ENCODE assay signal across 25 cellular contexts in genomic region chr15:70793694-70794093, GRCh38. TPM values are rescaled to one million over a fixed set of nuclear protein-coding genes. Genes with fewer than 3 reads are reported as not detected.
DNase-seq lines count a peak whose midpoint lies in the region; FAIRE-seq and TF ChIP-seq lines count a peak whose summit lies in the region.
"Had no signal": no experiment of that assay in that cellular context is flagged by ENCODE, and none has a peak within 500 bp of the region (broad histone marks: within the 10 kb centered on the region; RNA-seq: fewer than 3 reads in every experiment).

No MANE protein-coding gene starts in this region.

- no peak overlapping the region for H3K4me3 ChIP-seq in astrocyte (ENCODE audit: insufficient read depth, low read depth, low read length)
- no peak overlapping the region for H3K4me3 ChIP-seq in mesodermal cell (ENCODE audit: extremely low read depth, insufficient read depth, low read length, poor library complexity, severe bottlenecking)
- no peak overlapping the region for H3K4me3 ChIP-seq in MM.1S (ENCODE audit: low read length)
- H3K4me3 ChIP-seq: GM23338, pancreas, right atrium auricular region, upper lobe of left lung had no signal

- H3K4me3 Mint-ChIP-seq in astrocyte (ENCODE audit: unreplicated experiment), result no peak overlapping the region
- H3K4me3 Mint-ChIP-seq: activated CD8-positive, alpha-beta T cell treated with anti-CD3 and anti-CD28 coated beads, Interleukin-2, amount 10 ng/mL, durations not matched to agents 7 days and 5 days; activated naive CD4-positive, alpha-beta T cell treated with anti-CD3 and anti-CD28 coated beads, Interleukin-2, amount 50 U/mL, for 24 hours; CD4-positive, CD25-positive, alpha-beta regulatory T cell; GM23338; nephron had no signal

- H3K9me3 ChIP-seq in astrocyte (ENCODE audit: insufficient read depth, low read depth, low read length) (no peaks in the 10 kb centered on the region), mesodermal cell (ENCODE audit: control insufficient read depth, low read length) (no peaks in the 10 kb centered on the region), MM.1S (replicated peaks; ENCODE audit: insufficient read depth, low read length) (no peaks in the 10 kb centered on the region)
- H3K9me3 ChIP-seq: pancreas, right atrium auricular region, upper lobe of left lung had no signal

- H3K79me2 ChIP-seq in astrocyte (ENCODE audit: insufficient read depth, low read length) (no peaks in the 10 kb centered on the region), MM.1S (ENCODE audit: low read length) (no peaks in the 10 kb centered on the region)

- H3F3A ChIP-seq in MM.1S (ENCODE audit: insufficient read depth, low read length), result no peaks in the 10 kb centered on the region

- H3K36me3 ChIP-seq in astrocyte (ENCODE audit: insufficient read depth, low read length), result no peaks in the 10 kb centered on the region
- H3K36me3 ChIP-seq in mesodermal cell (ENCODE audit: control insufficient read depth, insufficient read depth, low read length), result no peaks in the 10 kb centered on the region
- no peaks in the 10 kb centered on the region for H3K36me3 ChIP-seq in MM.1S (replicated peaks; ENCODE audit: insufficient read depth, low read length)
- H3K36me3 ChIP-seq: pancreas, right atrium auricular region, upper lobe of left lung had no signal

- peaks cover 61% of the 10 kb centered on the region for H3K4me1 ChIP-seq in astrocyte (ENCODE audit: insufficient read depth, low read length)
- peaks cover 50% of the 10 kb centered on the region for H3K4me1 ChIP-seq in mesodermal cell (ENCODE audit: control insufficient read depth, insufficient read depth, low read length, poor library complexity, severe bottlenecking)
- no peaks in the 10 kb centered on the region for H3K4me1 ChIP-seq in MM.1S (ENCODE audit: low read length)
- H3K4me1 ChIP-seq: pancreas, upper lobe of left lung had no signal

- H3K9ac ChIP-seq in astrocyte (ENCODE audit: low read length) (peak overlapping the region; percentile 88), MM.1S (ENCODE audit: low read length) (no peak overlapping the region)

- FAIRE-seq in astrocyte (lab: Jason Lieb, UNC) (no peak), urothelium cell line (lab: Jason Lieb, UNC) (peak; percentile 23)
- FAIRE-seq: GM18507, pancreas, RCC 7860 had no signal

- peak overlapping the region; percentile 100 for H3K27ac Mint-ChIP-seq in astrocyte (ENCODE audit: unreplicated experiment)
- H3K27ac Mint-ChIP-seq: activated CD8-positive, alpha-beta T cell treated with anti-CD3 and anti-CD28 coated beads, Interleukin-2, amount 10 ng/mL, durations not matched to agents 7 days and 5 days; activated naive CD4-positive, alpha-beta T cell treated with anti-CD3 and anti-CD28 coated beads, Interleukin-2, amount 50 U/mL, for 24 hours; activated T-helper 2 cell treated with anti-CD3 and anti-CD28 coated beads, Interferon-gamma antibody, Interleukin-2, Interleukin-4, amounts not matched to agents 10 μg/mL and 5 μg/mL and 100 μg/mL, durations not matched to agents 14 hours and 24 hours and 36 hours; CD4-positive, CD25-positive, alpha-beta regulatory T cell; GM23338 had no signal

- no peak for TF ChIP-seq CTCF in astrocyte (IDR thresholded peaks at IDR 0.05; ENCODE audit: insufficient read depth, low read depth, low read length)
- no peak for TF ChIP-seq CTCF in MM.1S (IDR thresholded peaks at IDR 0.05; ENCODE audit: low read length)

- H3K9me3 Mint-ChIP-seq in astrocyte (ENCODE audit: unreplicated experiment), result no peaks in the 10 kb centered on the region
- H3K9me3 Mint-ChIP-seq: activated naive CD4-positive, alpha-beta T cell treated with anti-CD3 and anti-CD28 coated beads, Interleukin-2, amount 50 U/mL, for 24 hours; activated T-helper 2 cell treated with anti-CD3 and anti-CD28 coated beads, Interferon-gamma antibody, Interleukin-2, Interleukin-4, amounts not matched to agents 10 μg/mL and 5 μg/mL and 100 μg/mL, durations not matched to agents 14 hours and 24 hours and 36 hours; CD4-positive, CD25-positive, alpha-beta regulatory T cell; GM23338; nephron had no signal

- H4K20me1 ChIP-seq in astrocyte (ENCODE audit: insufficient read depth, low read length) (no peaks in the 10 kb centered on the region), MM.1S (ENCODE audit: insufficient read depth, low read length) (no peaks in the 10 kb centered on the region)

- no peaks in the 10 kb centered on the region for H3K27me3 ChIP-seq in astrocyte (ENCODE audit: insufficient read depth, low read length)
- H3K27me3 ChIP-seq in MM.1S (replicated peaks; ENCODE audit: insufficient read depth, low read length), result no peaks in the 10 kb centered on the region
- H3K27me3 ChIP-seq: pancreas, right atrium auricular region, upper lobe of left lung had no signal

- H3K27ac ChIP-seq in astrocyte (ENCODE audit: low read depth, low read length) (peak overlapping the region; percentile 99), mesodermal cell (ENCODE audit: low read depth, low read length, severe bottlenecking) (peak overlapping the region; percentile 96), substantia nigra (ENCODE audit: low read depth, low read length, poor library complexity, severe bottlenecking) (no peak overlapping the region), MM.1S (ENCODE audit: low read length) (no peak overlapping the region)
- H3K27ac ChIP-seq: 22Rv1, pancreas had no signal

- H2AFZ ChIP-seq in astrocyte (ENCODE audit: low read depth, low read length) (no peak overlapping the region), MM.1S (ENCODE audit: low read length) (no peak overlapping the region)
- H2AFZ ChIP-seq: GM23338 had no signal

- H3K36me3 Mint-ChIP-seq in astrocyte (ENCODE audit: low read depth, unreplicated experiment), result no peaks in the 10 kb centered on the region
- H3K36me3 Mint-ChIP-seq: activated naive CD4-positive, alpha-beta T cell treated with anti-CD3 and anti-CD28 coated beads, Interleukin-2, amount 50 U/mL, for 24 hours; CD4-positive, CD25-positive, alpha-beta regulatory T cell had no signal

- 94 to 96% methylated on average over 2 to 5 of the region's 6 CpGs for WGBS in mesodermal cell (ENCODE audit: insufficient coverage in 2 of 2), 2 experiments

- peak; percentile 15 to 26 for DNase-seq in NCI-H524 (lab: John Stamatoyannopoulos, UW)
- no peak for DNase-seq in NCI-H524 treated with DMSO at 0.1 percent for 48 hours (lab: John Stamatoyannopoulos, UW)
- DNase-seq in astrocyte (ENCODE audit: low read depth), result no peak
- no peak for DNase-seq in urothelium cell line (ENCODE audit: low spot score)
- DNase-seq in substantia nigra (lab: John Stamatoyannopoulos, UW), result no peak
- DNase-seq in inferior parietal cortex (ENCODE audit: extremely low spot score), result no peak
- DNase-seq in MM.1S, result no peak
- DNase-seq: activated CD8-positive, alpha-beta T cell treated with anti-CD3 and anti-CD28 coated beads, Interleukin-2, amount 10 ng/mL, durations not matched to agents 7 days and 5 days; caudate nucleus; CD4-positive, CD25-positive, alpha-beta regulatory T cell; islet precursor cell; NCI-H1105 treated with DMSO at 0.1 percent for 48 hours; NCI-H2029 treated with DMSO at 0.1 percent for 48 hours; pancreas; stimulated activated CD4-positive, alpha-beta T cell treated with anti-CD3 and anti-CD28 coated beads, Interleukin-2, amount 100 ng/mL, for 48 hours; upper lobe of left lung had no signal

- no peaks in the 10 kb centered on the region for H3K9me2 ChIP-seq in MM.1S (replicated peaks; ENCODE audit: insufficient read depth, low read length)

- H3K4me2 ChIP-seq in astrocyte (ENCODE audit: low read length), result peak overlapping the region; percentile 81
- no peak overlapping the region for H3K4me2 ChIP-seq in MM.1S (ENCODE audit: low read depth, low read length)
- H3K4me2 ChIP-seq: GM23338 had no signal

- peaks cover 51% of the 10 kb centered on the region for H3K4me1 Mint-ChIP-seq in astrocyte (ENCODE audit: low read depth, unreplicated experiment)
- H3K4me1 Mint-ChIP-seq: activated naive CD4-positive, alpha-beta T cell treated with anti-CD3 and anti-CD28 coated beads, Interleukin-2, amount 50 U/mL, for 24 hours; CD4-positive, CD25-positive, alpha-beta regulatory T cell had no signal

- no peaks in the 10 kb centered on the region for H3K27me3 Mint-ChIP-seq in astrocyte (ENCODE audit: low read depth, unreplicated experiment)
- H3K27me3 Mint-ChIP-seq: activated naive CD4-positive, alpha-beta T cell treated with anti-CD3 and anti-CD28 coated beads, Interleukin-2, amount 50 U/mL, for 24 hours had no signal

RNA-seq across cellular contexts. Expression of gene UACA, which starts 30.3 kb away (rescaled TPM):
- total RNA-seq in astrocyte, result 168 and 200 TPM in 2 replicates
- polyA plus RNA-seq in mesodermal cell (2013, experiment 1 of 2), result 83.3 TPM
- 102 TPM for polyA plus RNA-seq in mesodermal cell (2013, experiment 2 of 2)
- total RNA-seq: CD4-positive, CD25-positive, alpha-beta regulatory T cell had no signal

Comparison
In these comparisons a context has a peak if more than half of its experiments do, and no peak if none do; other contexts are left out.
1. DNase-seq: peak in NCI-H524 (2 of 2); none in NCI-H524 treated with DMSO at 0.1 percent for 48 hours (single experiment), astrocyte (single experiment), urothelium cell line (single experiment), substantia nigra (0 of 49), inferior parietal cortex (single experiment) and MM.1S (single experiment).
2. H3K27ac ChIP-seq: peak in astrocyte (single experiment) and mesodermal cell (single experiment); none in substantia nigra (single experiment) and MM.1S (single experiment).